8 cellular contexts compared by ENCODE assay signal in genomic region chr1:26695417-26696190, GRCh38. TPM values are rescaled to one million over a fixed set of nuclear protein-coding genes. Genes with fewer than 3 reads are reported as not detected.
DNase-seq lines count a peak whose midpoint lies in the region; ATAC-seq and TF ChIP-seq lines count a peak whose summit lies in the region.

TSS of gene ARID1A (plus strand) at chr1:26696015. CDS start at chr1:26696404, 389 bp downstream.

- in situ Hi-C loops in mammary epithelial cell (cut with MboI; ENCODE audit: low sequenced_read_pairs in 2 of 2): no loop called here

- POLR2A ChIA-PET in WTC11 (lab: Charles Lee): interaction anchor here (0.6 to 1.6 kb wide), 3 partner anchors 11 to 1951 kb away, joined by 3 to 4 read pairs (median 3); no protein-coding TSS in a partner anchor

- H3K27me3 ChIP-seq in ACC112 (ENCODE audit: insufficient read depth, low read length) (no peaks in the 10 kb centered on the region), mammary epithelial cell (ENCODE audit: insufficient read depth, low read length) (no peaks in the 10 kb centered on the region), iPS-20b (ENCODE audit: insufficient read depth, low read length) (peaks cover 13% of the 10 kb centered on the region; the same call in 1 of the 2 replicates), skeletal muscle tissue (ENCODE audit: control insufficient read depth in 3 of 3, insufficient read depth in 3 of 3, low read length in 3 of 3) (no peaks in the 10 kb centered on the region)

- CTCF ChIA-PET in WTC11 (lab: Charles Lee) (interaction anchor here (0.7 kb wide), 1 partner anchor 32 kb away, joined by 5 read pairs; no protein-coding TSS in a partner anchor), mammary epithelial cell (lab: Charles Lee; ENCODE audit: low non-redundant PET) (no interaction called here)

- no peaks in the 10 kb centered on the region for H3K27me3 Mint-ChIP-seq in WTC11 (ENCODE audit: low read depth)

- H3K27ac ChIP-seq in ACC112 (ENCODE audit: low read depth, low read length) (peak within 1 kb of the TSS; percentile 91), mammary epithelial cell (ENCODE audit: insufficient read depth, low read depth, low read length) (peak within 1 kb of the TSS; percentile 68), iPS-20b (ENCODE audit: low read length) (peak within 1 kb of the TSS; percentile 32), skeletal muscle tissue (ENCODE audit: low read depth, low read length) (peak within 1 kb of the TSS; percentile 96)

- ATAC-seq in GM18873 (IDR thresholded peaks at IDR 0.05; ENCODE audit: low FRiP score, unreplicated experiment) (peak; percentile 43), HG03175 (IDR thresholded peaks at IDR 0.05; ENCODE audit: unreplicated experiment) (peak; percentile 38), WTC11 (peak; percentile 43)

- no peaks in the 10 kb centered on the region for H3K9me3 ChIP-seq in mammary epithelial cell (replicated peaks; ENCODE audit: insufficient read depth, low read length)
- H3K9me3 ChIP-seq in iPS-20b (ENCODE audit: insufficient read depth, low read depth, low read length): no peaks in the 10 kb centered on the region
- H3K9me3 ChIP-seq in skeletal muscle tissue (ENCODE audit: control insufficient read depth in 3 of 3, low read length in 3 of 3): no peaks in the 10 kb centered on the region

- H3K4me2 ChIP-seq in mammary epithelial cell (ENCODE audit: insufficient read depth, low read depth, low read length): peak within 1 kb of the TSS; percentile 98

- H3K4me1 ChIP-seq in ACC112 (ENCODE audit: control insufficient read depth, insufficient read depth, low read length, unreplicated experiment): peaks cover 52% of the 10 kb centered on the region
- peaks cover 49% of the 10 kb centered on the region for H3K4me1 ChIP-seq in mammary epithelial cell (ENCODE audit: insufficient read depth, low read length)
- H3K4me1 ChIP-seq in iPS-20b (ENCODE audit: insufficient read depth, low read length): peaks cover 42% of the 10 kb centered on the region
- peaks cover 55 to 58% (median 57%) of the 10 kb centered on the region in 3 donors for H3K4me1 ChIP-seq in skeletal muscle tissue (ENCODE audit: control insufficient read depth in 3 of 3, insufficient read depth in 3 of 3, low read length in 3 of 3)

- H3K27ac Mint-ChIP-seq in WTC11: peak within 1 kb of the TSS; percentile 83; the same call in 1 of the 2 replicates

- H3K79me2 ChIP-seq in ACC112 (ENCODE audit: control insufficient read depth, insufficient read depth, low read length, unreplicated experiment) (peaks cover 55% of the 10 kb centered on the region), mammary epithelial cell (ENCODE audit: insufficient read depth, low read length) (peaks cover 47% of the 10 kb centered on the region)

- DNase-seq in NCI-H345 (lab: John Stamatoyannopoulos, UW): peak; percentile 95
- peak; percentile 95 for DNase-seq in WTC11 (ENCODE audit: low spot score)
- DNase-seq in mammary epithelial cell: peak; percentile 98

- H3K9me3 Mint-ChIP-seq in WTC11: no peaks in the 10 kb centered on the region

- dilution Hi-C loops in mammary epithelial cell (cut with HindIII; ENCODE audit: low sequenced_read_pairs): no loop called here

- TF ChIP-seq CTCF in WTC11 (IDR thresholded peaks at IDR 0.05): no peak
- TF ChIP-seq CTCF in mammary epithelial cell (conservative IDR thresholded peaks at IDR 0.05 in 1 of 2, IDR thresholded peaks at IDR 0.05 in 1 of 2; ENCODE audit: extremely low read depth in 1 of 2, insufficient read depth in 1 of 2, low read depth in 1 of 2, low read length in 2 of 2): peak in 1 of 2 donors; percentile 4

- peaks cover 28% of the 10 kb centered on the region for H3K4me1 Mint-ChIP-seq in WTC11

- BruUV-seq in mammary epithelial cell (replicated peaks; lab: Mats Ljungman, UMichigan): no TSS peak

- H3K4me3 ChIP-seq in ACC112 (ENCODE audit: low read depth, low read length): peak within 1 kb of the TSS; percentile 83
- peak within 1 kb of the TSS; percentile 65 to 74 (median 69) for H3K4me3 ChIP-seq in mammary epithelial cell (replicated peaks in 1 of 3; ENCODE audit: insufficient read depth in 1 of 3, low read depth in 2 of 3, low read length in 3 of 3)
- peak within 1 kb of the TSS; percentile 84 for H3K4me3 ChIP-seq in iPS-20b (ENCODE audit: low read length)
- H3K4me3 ChIP-seq in skeletal muscle tissue (ENCODE audit: low read length in 3 of 3): peak within 1 kb of the TSS; percentile 76 to 84 (median 80)

- H4K20me1 ChIP-seq in mammary epithelial cell (ENCODE audit: insufficient read depth, low read length): peaks cover 9% of the 10 kb centered on the region

- intact Hi-C loops in mammary epithelial cell (cut with micrococcal nuclease): loop anchor here (1.0 to 5.0 kb wide), 2 partner anchors 94 to 167 kb away; partner anchors contain the start of gene SFN

- 0% methylated on average over 7 of the region's 86 CpGs for WGBS in mammary epithelial cell (ENCODE audit: low coverage, missing lambda C conversion rate)

- H3K36me3 Mint-ChIP-seq in WTC11: no peaks in the 10 kb centered on the region

- H3K36me3 ChIP-seq in ACC112 (ENCODE audit: insufficient read depth, low read length): no peaks in the 10 kb centered on the region
- H3K36me3 ChIP-seq in mammary epithelial cell (ENCODE audit: insufficient read depth, low read length): no peaks in the 10 kb centered on the region
- H3K36me3 ChIP-seq in iPS-20b (ENCODE audit: insufficient read depth, low read depth, low read length): peaks cover 4% of the 10 kb centered on the region; the same call in 1 of the 2 replicates
- no peaks in the 10 kb centered on the region for H3K36me3 ChIP-seq in skeletal muscle tissue (ENCODE audit: control insufficient read depth in 3 of 3, insufficient read depth in 3 of 3, low read length in 3 of 3)

- peak within 1 kb of the TSS; percentile 67 for H3K9ac ChIP-seq in mammary epithelial cell (ENCODE audit: insufficient read depth, low read length)
- peak within 1 kb of the TSS; percentile 86 for H3K9ac ChIP-seq in iPS-20b (ENCODE audit: low read depth, low read length)
- H3K9ac ChIP-seq in skeletal muscle tissue (ENCODE audit: low read depth in 1 of 3, low read length in 3 of 3): peak within 1 kb of the TSS; percentile 79 to 89 (median 80)

- peak within 1 kb of the TSS; percentile 86 for H3K4me3 Mint-ChIP-seq in WTC11

- H2AFZ ChIP-seq in ACC112 (ENCODE audit: low read length, unreplicated experiment) (peak within 1 kb of the TSS; percentile 92), mammary epithelial cell (ENCODE audit: low read depth, low read length) (peak within 1 kb of the TSS; percentile 93)

TF ChIP-seq in WTC11, 78 proteins besides CTCF, POLR2A, EP300 and RAD21 (continues in another document):
- TF ChIP-seq, protein P1, sequence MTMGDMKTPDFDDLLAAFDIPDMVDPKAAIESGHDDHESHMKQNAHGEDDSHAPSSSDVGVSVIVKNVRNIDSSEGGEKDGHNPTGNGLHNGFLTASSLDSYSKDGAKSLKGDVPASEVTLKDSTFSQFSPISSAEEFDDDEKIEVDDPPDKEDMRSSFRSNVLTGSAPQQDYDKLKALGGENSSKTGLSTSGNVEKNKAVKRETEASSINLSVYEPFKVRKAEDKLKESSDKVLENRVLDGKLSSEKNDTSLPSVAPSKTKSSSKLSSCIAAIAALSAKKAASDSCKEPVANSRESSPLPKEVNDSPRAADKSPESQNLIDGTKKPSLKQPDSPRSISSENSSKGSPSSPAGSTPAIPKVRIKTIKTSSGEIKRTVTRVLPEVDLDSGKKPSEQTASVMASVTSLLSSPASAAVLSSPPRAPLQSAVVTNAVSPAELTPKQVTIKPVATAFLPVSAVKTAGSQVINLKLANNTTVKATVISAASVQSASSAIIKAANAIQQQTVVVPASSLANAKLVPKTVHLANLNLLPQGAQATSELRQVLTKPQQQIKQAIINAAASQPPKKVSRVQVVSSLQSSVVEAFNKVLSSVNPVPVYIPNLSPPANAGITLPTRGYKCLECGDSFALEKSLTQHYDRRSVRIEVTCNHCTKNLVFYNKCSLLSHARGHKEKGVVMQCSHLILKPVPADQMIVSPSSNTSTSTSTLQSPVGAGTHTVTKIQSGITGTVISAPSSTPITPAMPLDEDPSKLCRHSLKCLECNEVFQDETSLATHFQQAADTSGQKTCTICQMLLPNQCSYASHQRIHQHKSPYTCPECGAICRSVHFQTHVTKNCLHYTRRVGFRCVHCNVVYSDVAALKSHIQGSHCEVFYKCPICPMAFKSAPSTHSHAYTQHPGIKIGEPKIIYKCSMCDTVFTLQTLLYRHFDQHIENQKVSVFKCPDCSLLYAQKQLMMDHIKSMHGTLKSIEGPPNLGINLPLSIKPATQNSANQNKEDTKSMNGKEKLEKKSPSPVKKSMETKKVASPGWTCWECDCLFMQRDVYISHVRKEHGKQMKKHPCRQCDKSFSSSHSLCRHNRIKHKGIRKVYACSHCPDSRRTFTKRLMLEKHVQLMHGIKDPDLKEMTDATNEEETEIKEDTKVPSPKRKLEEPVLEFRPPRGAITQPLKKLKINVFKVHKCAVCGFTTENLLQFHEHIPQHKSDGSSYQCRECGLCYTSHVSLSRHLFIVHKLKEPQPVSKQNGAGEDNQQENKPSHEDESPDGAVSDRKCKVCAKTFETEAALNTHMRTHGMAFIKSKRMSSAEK (CRISPR knock-in tag; IDR thresholded peaks at IDR 0.05; ENCODE audit: borderline replicate concordance): no peak
- TF ChIP-seq ZNF671 (CRISPR knock-in tag; IDR thresholded peaks at IDR 0.05): no peak
- TF ChIP-seq MYBL2 (CRISPR knock-in tag; IDR thresholded peaks at IDR 0.05): 0 out of 2 replicates have a peak, but pooled peaks have one; percentile 56
- TF ChIP-seq, protein P2, sequence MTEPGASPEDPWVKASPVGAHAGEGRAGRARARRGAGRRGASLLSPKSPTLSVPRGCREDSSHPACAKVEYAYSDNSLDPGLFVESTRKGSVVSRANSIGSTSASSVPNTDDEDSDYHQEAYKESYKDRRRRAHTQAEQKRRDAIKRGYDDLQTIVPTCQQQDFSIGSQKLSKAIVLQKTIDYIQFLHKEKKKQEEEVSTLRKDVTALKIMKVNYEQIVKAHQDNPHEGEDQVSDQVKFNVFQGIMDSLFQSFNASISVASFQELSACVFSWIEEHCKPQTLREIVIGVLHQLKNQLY (CRISPR knock-in tag; IDR thresholded peaks at IDR 0.05): peak; percentile 80; the same call in 1 of the 2 replicates
- no peak for TF ChIP-seq NR3C1 (CRISPR knock-in tag; conservative IDR thresholded peaks at IDR 0.05; ENCODE audit: low read depth)
- peak; percentile 87 for TF ChIP-seq MAX (CRISPR knock-in tag; IDR thresholded peaks at IDR 0.05)
- TF ChIP-seq, protein P3, sequence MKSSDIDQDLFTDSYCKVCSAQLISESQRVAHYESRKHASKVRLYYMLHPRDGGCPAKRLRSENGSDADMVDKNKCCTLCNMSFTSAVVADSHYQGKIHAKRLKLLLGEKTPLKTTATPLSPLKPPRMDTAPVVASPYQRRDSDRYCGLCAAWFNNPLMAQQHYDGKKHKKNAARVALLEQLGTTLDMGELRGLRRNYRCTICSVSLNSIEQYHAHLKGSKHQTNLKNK (CRISPR knock-in tag; IDR thresholded peaks at IDR 0.05): no peak

RNA-seq across cellular contexts. Expression of gene ARID1A, which starts in this region (rescaled TPM):
- total RNA-seq in WTC11 (2021) (98.0 to 105 TPM (median 103 TPM) in 3 replicates), mammary epithelial cell (10 to 100 TPM; 29.7 to 50.4 TPM), skeletal muscle tissue (18.8 TPM)
- 16.1 TPM for polyA plus RNA-seq in mammary epithelial cell
- 76.0 TPM for polyA minus RNA-seq in mammary epithelial cell

Comparison
In these comparisons a context has a peak if more than half of its experiments do, and no peak if none do; other contexts are left out.
1. Peak in every context shown above with its lines: DNase-seq, ATAC-seq, H3K4me3 ChIP-seq and H3K27ac ChIP-seq.
2. H3K27ac ChIP-seq: peak in every context shown above with its lines; median percentile 96 in skeletal muscle tissue; 91 in ACC112; 68 in mammary epithelial cell; 32 in iPS-20b.